ENCODE assay signal across 2 cellular contexts in genomic region chr6:162730502-162730901, GRCh38.
TF ChIP-seq lines count a peak whose summit lies in the region.

No MANE protein-coding gene starts in this region.

TF ChIP-seq in HEK293, 187 proteins besides CTCF, POLR2A, EP300 and RAD21:
- no peak for TF ChIP-seq ZSCAN18 (tag by site-specific recombination; IDR thresholded peaks at IDR 0.05)
- no peak for TF ChIP-seq ZNF184 (tag by site-specific recombination; IDR thresholded peaks at IDR 0.05)
- TF ChIP-seq SETDB1 (IDR thresholded peaks at IDR 0.05; ENCODE audit: insufficient read length, low read length), result peak; percentile 69

TF ChIP-seq in K562, 482 proteins besides CTCF, POLR2A, EP300 and RAD21 (continued from another document):
- TF ChIP-seq HMGXB4 (CRISPR knock-in tag; IDR thresholded peaks at IDR 0.05), result no peak
TF ChIP-seq in K562: peak in this region for 1.
